In genomic region chr22:35666699-35667098, GRCh38 we compare ENCODE assay signal across 7 cellular contexts. TPM values are rescaled to one million over a fixed set of nuclear protein-coding genes. Genes with fewer than 3 reads are reported as not detected.
"Had no signal": no experiment of that assay in that cellular context is flagged by ENCODE, and none has a peak within 500 bp of the region (broad histone marks: within the 10 kb centered on the region; RNA-seq: fewer than 3 reads in every experiment).

No MANE protein-coding gene starts in this region.

RNA-seq across cellular contexts. Expression of gene MB, which starts 49.6 kb away (rescaled TPM):
- total RNA-seq: LHCN-M2, MCF 10A, SJSA1 had no signal

RNA-seq across cellular contexts. Expression of gene APOL5, which starts 51.0 kb away (rescaled TPM):
- total RNA-seq: LHCN-M2, MCF 10A, PC-3, Peyer's patch, Right ventricle myocardium superior, SJSA1 had no signal
- polyA plus RNA-seq: SK-N-SH had no signal
